In genomic region chr1:52562766-52563165, GRCh38 we compare ENCODE assay signal across 38 cellular contexts.
"Had no signal": no experiment of that assay in that cellular context is flagged by ENCODE, and none has a peak within 500 bp of the region (broad histone marks: within the 10 kb centered on the region; RNA-seq: fewer than 3 reads in every experiment).

No MANE protein-coding gene starts in this region.

- H3K27me3 Mint-ChIP-seq: activated CD4-positive, alpha-beta T cell treated with anti-CD3 and anti-CD28 coated beads for 36 hours; activated CD4-positive, alpha-beta T cell treated with anti-CD3 and anti-CD28 coated beads, Interleukin-2, amount 10 ng/mL, durations not matched to agents 7 days and 5 days; activated CD8-positive, alpha-beta memory T cell treated with anti-CD3 and anti-CD28 coated beads, Interleukin-2, amount 10 ng/mL, durations not matched to agents 7 days and 5 days; activated naive CD4-positive, alpha-beta T cell treated with anti-CD3 and anti-CD28 coated beads, Interleukin-2, amount 50 U/mL, for 24 hours; activated naive CD8-positive, alpha-beta T cell; activated naive CD8-positive, alpha-beta T cell treated with anti-CD3 and anti-CD28 coated beads, Interleukin-2, amount 10 ng/mL, durations not matched to agents 7 days and 5 days; activated naive CD8-positive, alpha-beta T cell treated with anti-CD3 and anti-CD28 coated beads, Interleukin-2, amount 50 U/mL, for 24 hours; activated T-cell treated with anti-CD3 and anti-CD28 coated beads, Interleukin-2, amount 50 U/mL, for 24 hours; brain; central memory CD8-positive, alpha-beta T cell had no signal

- H3K4me3 ChIP-seq: ascending aorta, cardiac muscle cell had no signal

- ATAC-seq: activated CD4-positive, alpha-beta T cell treated with anti-CD3 and anti-CD28 coated beads for 36 hours; activated CD4-positive, CD25-positive, alpha-beta regulatory T cell treated with anti-CD3 and anti-CD28 coated beads, Interleukin-2, amount 50 U/mL, for 24 hours; activated CD8-positive, alpha-beta memory T cell treated with anti-CD3 and anti-CD28 coated beads, Interleukin-2, amount 10 ng/mL, durations not matched to agents 7 days and 5 days; activated CD8-positive, alpha-beta T cell treated with anti-CD3 and anti-CD28 coated beads, Interleukin-2, amount 10 ng/mL, durations not matched to agents 7 days and 5 days; activated naive CD8-positive, alpha-beta T cell treated with anti-CD3 and anti-CD28 coated beads, Interleukin-2, amount 50 U/mL, for 24 hours; WTC11 had no signal

- H3K4me1 Mint-ChIP-seq: activated CD4-positive, alpha-beta memory T cell treated with anti-CD3 and anti-CD28 coated beads, Interleukin-2, amount 10 ng/mL, durations not matched to agents 7 days and 5 days; activated CD4-positive, alpha-beta T cell treated with anti-CD3 and anti-CD28 coated beads for 36 hours; activated CD4-positive, alpha-beta T cell treated with anti-CD3 and anti-CD28 coated beads, Interleukin-2, amount 10 ng/mL, durations not matched to agents 7 days and 5 days; activated CD8-positive, alpha-beta memory T cell treated with anti-CD3 and anti-CD28 coated beads, Interleukin-2, amount 10 ng/mL, durations not matched to agents 7 days and 5 days; activated naive CD8-positive, alpha-beta T cell treated with anti-CD3 and anti-CD28 coated beads, Interleukin-2, amount 10 ng/mL, durations not matched to agents 7 days and 5 days; activated naive CD8-positive, alpha-beta T cell treated with anti-CD3 and anti-CD28 coated beads, Interleukin-2, amount 50 U/mL, for 24 hours; brain had no signal

- H3K27me3 ChIP-seq: ascending aorta, cardiac muscle cell had no signal

- H3K9me3 Mint-ChIP-seq: activated CD4-positive, alpha-beta memory T cell treated with anti-CD3 and anti-CD28 coated beads, Interleukin-2, amount 10 ng/mL, durations not matched to agents 7 days and 5 days; activated CD4-positive, alpha-beta T cell treated with anti-CD3 and anti-CD28 coated beads, Interleukin-2, amount 10 ng/mL, durations not matched to agents 7 days and 5 days; activated naive CD4-positive, alpha-beta T cell treated with anti-CD3 and anti-CD28 coated beads, Interleukin-2, amount 10 ng/mL, durations not matched to agents 7 days and 5 days; activated naive CD4-positive, alpha-beta T cell treated with anti-CD3 and anti-CD28 coated beads, Interleukin-2, amount 50 U/mL, for 24 hours; activated naive CD8-positive, alpha-beta T cell treated with anti-CD3 and anti-CD28 coated beads, Interleukin-2, amount 10 ng/mL, durations not matched to agents 7 days and 5 days; activated naive CD8-positive, alpha-beta T cell treated with anti-CD3 and anti-CD28 coated beads, Interleukin-2, amount 50 U/mL, for 24 hours; activated T-cell treated with anti-CD3 and anti-CD28 coated beads, Interleukin-2, amount 50 U/mL, for 24 hours; activated T-helper 2 cell treated with anti-CD3 and anti-CD28 coated beads, Interferon-gamma antibody, Interleukin-2, Interleukin-4, amounts not matched to agents 10 μg/mL and 5 μg/mL and 100 μg/mL, durations not matched to agents 14 hours and 24 hours and 36 hours; central memory CD8-positive, alpha-beta T cell; T-helper 1 cell treated with Interleukin-12 subunit alpha and Interleukin-12 subunit beta and Interleukin-4 antibody, amounts not matched to agents 30 μg/mL and 1 μg/mL, for 36 hours; T-helper 2 cell treated with Interferon-gamma antibody and Interleukin-4, amounts not matched to agents 5 μg/mL and 100 μg/mL, for 36 hours had no signal

- H3K36me3 ChIP-seq: ascending aorta, cardiac muscle cell, WERI-Rb-1 had no signal

- H3K4me3 Mint-ChIP-seq: activated CD4-positive, alpha-beta memory T cell treated with anti-CD3 and anti-CD28 coated beads, Interleukin-2, amount 10 ng/mL, durations not matched to agents 7 days and 5 days; activated CD4-positive, alpha-beta T cell treated with anti-CD3 and anti-CD28 coated beads for 36 hours; activated CD4-positive, alpha-beta T cell treated with anti-CD3 and anti-CD28 coated beads, Interleukin-2, amount 10 ng/mL, durations not matched to agents 7 days and 5 days; activated CD8-positive, alpha-beta memory T cell treated with anti-CD3 and anti-CD28 coated beads, Interleukin-2, amount 10 ng/mL, durations not matched to agents 7 days and 5 days; activated CD8-positive, alpha-beta T cell treated with anti-CD3 and anti-CD28 coated beads, Interleukin-2, amount 10 ng/mL, durations not matched to agents 7 days and 5 days; activated naive CD4-positive, alpha-beta T cell treated with anti-CD3 and anti-CD28 coated beads, Interleukin-2, amount 10 ng/mL, durations not matched to agents 7 days and 5 days; activated naive CD4-positive, alpha-beta T cell treated with anti-CD3 and anti-CD28 coated beads, Interleukin-2, amount 50 U/mL, for 24 hours; activated naive CD8-positive, alpha-beta T cell; activated naive CD8-positive, alpha-beta T cell treated with anti-CD3 and anti-CD28 coated beads, Interleukin-2, amount 10 ng/mL, durations not matched to agents 7 days and 5 days; activated naive CD8-positive, alpha-beta T cell treated with anti-CD3 and anti-CD28 coated beads, Interleukin-2, amount 50 U/mL, for 24 hours; activated T-cell treated with anti-CD3 and anti-CD28 coated beads, Interleukin-2, amount 50 U/mL, for 24 hours; brain; central memory CD8-positive, alpha-beta T cell; T-helper 1 cell treated with Interleukin-12 subunit alpha and Interleukin-12 subunit beta and Interleukin-4 antibody, amounts not matched to agents 30 μg/mL and 1 μg/mL, for 36 hours; T-helper 2 cell treated with Interferon-gamma antibody and Interleukin-4, amounts not matched to agents 5 μg/mL and 100 μg/mL, for 36 hours; WTC11 had no signal

- H3K36me3 Mint-ChIP-seq: activated naive CD4-positive, alpha-beta T cell treated with anti-CD3 and anti-CD28 coated beads, Interleukin-2, amount 10 ng/mL, durations not matched to agents 7 days and 5 days; activated naive CD8-positive, alpha-beta T cell treated with anti-CD3 and anti-CD28 coated beads, Interleukin-2, amount 10 ng/mL, durations not matched to agents 7 days and 5 days had no signal

- H3K27ac ChIP-seq: ascending aorta, cardiac muscle cell, WERI-Rb-1 had no signal

- H3K27ac Mint-ChIP-seq: activated CD4-positive, alpha-beta memory T cell treated with anti-CD3 and anti-CD28 coated beads, Interleukin-2, amount 10 ng/mL, durations not matched to agents 7 days and 5 days; activated CD4-positive, alpha-beta T cell treated with anti-CD3 and anti-CD28 coated beads for 36 hours; activated CD4-positive, alpha-beta T cell treated with anti-CD3 and anti-CD28 coated beads, Interleukin-2, amount 10 ng/mL, durations not matched to agents 7 days and 5 days; activated CD8-positive, alpha-beta memory T cell treated with anti-CD3 and anti-CD28 coated beads, Interleukin-2, amount 10 ng/mL, durations not matched to agents 7 days and 5 days; activated CD8-positive, alpha-beta T cell treated with anti-CD3 and anti-CD28 coated beads, Interleukin-2, amount 10 ng/mL, durations not matched to agents 7 days and 5 days; activated naive CD4-positive, alpha-beta T cell treated with anti-CD3 and anti-CD28 coated beads, Interleukin-2, amount 10 ng/mL, durations not matched to agents 7 days and 5 days; activated naive CD4-positive, alpha-beta T cell treated with anti-CD3 and anti-CD28 coated beads, Interleukin-2, amount 50 U/mL, for 24 hours; activated naive CD8-positive, alpha-beta T cell; activated naive CD8-positive, alpha-beta T cell treated with anti-CD3 and anti-CD28 coated beads, Interleukin-2, amount 10 ng/mL, durations not matched to agents 7 days and 5 days; activated naive CD8-positive, alpha-beta T cell treated with anti-CD3 and anti-CD28 coated beads, Interleukin-2, amount 50 U/mL, for 24 hours; activated T-cell treated with anti-CD3 and anti-CD28 coated beads, Interleukin-2, amount 50 U/mL, for 24 hours; activated T-helper 2 cell treated with anti-CD3 and anti-CD28 coated beads, Interferon-gamma antibody, Interleukin-2, Interleukin-4, amounts not matched to agents 10 μg/mL and 5 μg/mL and 100 μg/mL, durations not matched to agents 14 hours and 24 hours and 36 hours; brain; T-helper 1 cell treated with Interleukin-12 subunit alpha and Interleukin-12 subunit beta and Interleukin-4 antibody, amounts not matched to agents 30 μg/mL and 1 μg/mL, for 36 hours; T-helper 2 cell treated with Interferon-gamma antibody and Interleukin-4, amounts not matched to agents 5 μg/mL and 100 μg/mL, for 36 hours; WTC11 had no signal

- H3K4me1 ChIP-seq: ascending aorta had no signal

- DNase-seq: activated CD4-positive, alpha-beta memory T cell treated with anti-CD3 and anti-CD28 coated beads, Interleukin-2, amount 10 ng/mL, durations not matched to agents 7 days and 5 days; activated CD4-positive, alpha-beta T cell treated with anti-CD3 and anti-CD28 coated beads for 1 hour; activated CD4-positive, alpha-beta T cell treated with anti-CD3 and anti-CD28 coated beads for 36 hours; activated CD4-positive, alpha-beta T cell treated with anti-CD3 and anti-CD28 coated beads for 48 hours; activated CD4-positive, alpha-beta T cell treated with anti-CD3 and anti-CD28 coated beads, Interleukin-2, amount 10 ng/mL, durations not matched to agents 7 days and 5 days; activated CD4-positive, alpha-beta T cell treated with anti-CD3 and anti-CD28 coated beads, Interleukin-2, amount 50 U/mL, for 48 hours; activated CD4-positive, CD25-positive, alpha-beta regulatory T cell; activated CD8-positive, alpha-beta memory T cell treated with anti-CD3 and anti-CD28 coated beads for 24 hours; activated CD8-positive, alpha-beta memory T cell treated with anti-CD3 and anti-CD28 coated beads, Interleukin-2, amount 10 ng/mL, durations not matched to agents 7 days and 5 days; activated CD8-positive, alpha-beta memory T cell treated with anti-CD3 and anti-CD28 coated beads, Interleukin-2, amount 50 U/mL, for 48 hours; activated CD8-positive, alpha-beta T cell treated with anti-CD3 and anti-CD28 coated beads, Interleukin-2, amount 10 ng/mL, durations not matched to agents 7 days and 5 days; activated effector memory CD4-positive, alpha-beta T cell treated with Interleukin-2 at 50 U/mL for 16 hours; activated gamma-delta T cell; activated naive CD4-positive, alpha-beta T cell treated with anti-CD3 and anti-CD28 coated beads, Interleukin-2, amount 10 ng/mL, durations not matched to agents 7 days and 5 days; activated naive CD4-positive, alpha-beta T cell treated with Interleukin-2 at 50 U/mL for 16 hours; activated naive CD8-positive, alpha-beta T cell treated with anti-CD3 and anti-CD28 coated beads, Interleukin-2, amount 10 ng/mL, durations not matched to agents 7 days and 5 days; activated naive CD8-positive, alpha-beta T cell treated with anti-CD3 and anti-CD28 coated beads, Interleukin-2, amount 50 U/mL, for 24 hours; activated T-cell treated with anti-CD3 and anti-CD28 coated beads, Interleukin-2, amount 50 U/mL, for 24 hours; activated T-cell treated with anti-CD3 and anti-CD28 coated beads, Interleukin-2, amount 50 U/mL, for 48 hours; amygdala; anterior cingulate cortex; caudate nucleus; cerebellar nuclear complex; T-helper 1 cell; T-helper 2 cell; T-helper 9 cell; WERI-Rb-1 had no signal
